In genomic region chr9:5041390-5042115, GRCh38 we compare ENCODE assay signal across 18 cellular contexts.
"Had no signal": no experiment of that assay in that cellular context is flagged by ENCODE, and none has a peak within 500 bp of the region (broad histone marks: within the 10 kb centered on the region; RNA-seq: fewer than 3 reads in every experiment).

No MANE protein-coding gene starts in this region.

- H3K27me3 Mint-ChIP-seq: activated B cell treated with CpG ODN at 0.5 μM for 24 hours; activated CD4-positive, alpha-beta memory T cell treated with anti-CD3 and anti-CD28 coated beads for 36 hours; activated CD8-positive, alpha-beta memory T cell treated with anti-CD3 and anti-CD28 coated beads, Interleukin-2, amount 10 ng/mL, durations not matched to agents 7 days and 5 days; activated T-helper 17 cell treated with anti-CD3 and anti-CD28 coated beads, Interleukin-2, amount 50 U/mL, for 72 hours; brain; central memory CD8-positive, alpha-beta T cell; memory B cell; naive B cell; stimulated activated naive B cell treated with anti-CD40 and anti-IgM and Interleukin-4, amounts not matched to agents 10 μg/mL and 1 μg/mL and 100 μg/mL, for 72 hours had no signal

- ATAC-seq: activated CD8-positive, alpha-beta memory T cell treated with anti-CD3 and anti-CD28 coated beads, Interleukin-2, amount 10 ng/mL, durations not matched to agents 7 days and 5 days; activated T-helper 17 cell treated with anti-CD3 and anti-CD28 coated beads, Interleukin-2, amount 50 U/mL, for 72 hours; left ventricle myocardium superior; mucosa of descending colon; stimulated activated naive B cell treated with anti-CD40 and anti-IgM and Interleukin-4, amounts not matched to agents 10 μg/mL and 1 μg/mL and 100 μg/mL, for 72 hours had no signal

- DNase-seq: activated B cell treated with CpG ODN at 0.5 μM for 24 hours; activated CD4-positive, alpha-beta memory T cell treated with anti-CD3 and anti-CD28 coated beads for 36 hours; activated CD4-positive, alpha-beta T cell treated with anti-CD3 and anti-CD28 coated beads for 4 hours; activated CD8-positive, alpha-beta memory T cell treated with anti-CD3 and anti-CD28 coated beads, Interleukin-2, amount 10 ng/mL, durations not matched to agents 7 days and 5 days; activated naive CD4-positive, alpha-beta T cell; activated T-cell treated with anti-CD3 and anti-CD28 coated beads, Interleukin-2, amount 50 U/mL, for 1 hour; cortex of kidney; kidney glomerular epithelial cell; left ventricle myocardium superior; mucosa of descending colon; naive B cell; stimulated activated naive B cell treated with anti-CD40 and anti-IgM and Interleukin-4, amounts not matched to agents 10 μg/mL and 1 μg/mL and 100 μg/mL, for 72 hours; SW 1271 had no signal

- H3K27ac Mint-ChIP-seq: activated B cell treated with CpG ODN at 0.5 μM for 24 hours; activated CD4-positive, alpha-beta memory T cell treated with anti-CD3 and anti-CD28 coated beads for 36 hours; activated CD8-positive, alpha-beta memory T cell treated with anti-CD3 and anti-CD28 coated beads, Interleukin-2, amount 10 ng/mL, durations not matched to agents 7 days and 5 days; activated T-helper 17 cell treated with anti-CD3 and anti-CD28 coated beads, Interleukin-2, amount 50 U/mL, for 72 hours; brain; memory B cell; naive B cell; stimulated activated naive B cell treated with anti-CD40 and anti-IgM and Interleukin-4, amounts not matched to agents 10 μg/mL and 1 μg/mL and 100 μg/mL, for 72 hours had no signal

- H3K9me3 Mint-ChIP-seq: activated T-helper 17 cell treated with anti-CD3 and anti-CD28 coated beads, Interleukin-2, amount 50 U/mL, for 72 hours; central memory CD8-positive, alpha-beta T cell; memory B cell; stimulated activated naive B cell treated with anti-CD40 and anti-IgM and Interleukin-4, amounts not matched to agents 10 μg/mL and 1 μg/mL and 100 μg/mL, for 72 hours had no signal

- H3K4me1 Mint-ChIP-seq: activated T-helper 17 cell treated with anti-CD3 and anti-CD28 coated beads, Interleukin-2, amount 50 U/mL, for 72 hours; brain; central memory CD8-positive, alpha-beta T cell; neural crest cell had no signal

- H3K4me3 Mint-ChIP-seq: activated B cell treated with CpG ODN at 0.5 μM for 24 hours; activated CD4-positive, alpha-beta memory T cell treated with anti-CD3 and anti-CD28 coated beads for 36 hours; activated CD8-positive, alpha-beta memory T cell treated with anti-CD3 and anti-CD28 coated beads, Interleukin-2, amount 10 ng/mL, durations not matched to agents 7 days and 5 days; activated T-helper 17 cell treated with anti-CD3 and anti-CD28 coated beads, Interleukin-2, amount 50 U/mL, for 72 hours; brain; central memory CD8-positive, alpha-beta T cell; neural crest cell had no signal

- H3K4me3 ChIP-seq: mucosa of descending colon had no signal
